ENCODE assay signal across 8 cellular contexts in the genomic region with DNA sequence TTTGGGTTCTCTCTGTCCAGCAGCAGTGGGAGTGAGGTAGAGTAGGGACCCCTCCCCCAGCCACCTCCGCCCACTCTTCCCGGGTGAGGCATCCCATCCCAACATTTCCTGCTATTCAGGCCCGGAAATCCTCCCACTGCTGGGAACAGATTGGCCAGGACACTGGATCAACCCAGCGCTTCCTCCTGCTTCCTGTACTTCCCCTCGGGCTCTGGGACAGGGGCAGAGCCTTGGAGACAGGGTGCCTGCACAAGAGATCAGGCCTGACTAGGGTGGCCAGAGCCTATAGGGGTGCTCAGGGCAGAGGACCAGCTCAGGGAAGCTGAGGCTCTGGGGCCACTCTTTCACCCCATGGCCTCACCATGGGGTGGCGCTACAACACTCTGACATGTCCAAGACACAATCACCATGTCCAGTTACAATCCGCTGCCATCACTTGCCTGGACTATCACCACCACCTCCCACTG. TPM values are rescaled to one million over a fixed set of nuclear protein-coding genes. Genes with fewer than 3 reads are reported as not detected.
DNase-seq lines count a peak whose midpoint lies in the region; ATAC-seq and TF ChIP-seq lines count a peak whose summit lies in the region.

No MANE protein-coding gene starts in this region.

- DNase-seq in NCI-H82 (lab: John Stamatoyannopoulos, UW) = peak; percentile 43
- DNase-seq in NCI-H82 treated with DMSO at 0.1 percent for 48 hours (lab: John Stamatoyannopoulos, UW; ENCODE audit: unreplicated experiment) = no peak
- no peak for DNase-seq in epithelial cell of proximal tubule (ENCODE audit: low read depth)
- DNase-seq in omental fat pad (ENCODE audit: low spot score) = no peak
- DNase-seq in NCI-H345 (lab: John Stamatoyannopoulos, UW) = no peak
- DNase-seq in HK-2 (ENCODE audit: unreplicated experiment) = no peak
- DNase-seq in KG1 (lab: John Stamatoyannopoulos, UW) = no peak

- no peak overlapping the region for H3K4me3 ChIP-seq in epithelial cell of proximal tubule (ENCODE audit: low read depth, low read length)

- TF ChIP-seq CTCF in epithelial cell of proximal tubule (conservative IDR thresholded peaks at IDR 0.05; ENCODE audit: low read depth, low read length) (peak; percentile 40), omental fat pad (IDR thresholded peaks at IDR 0.05) (no peak)

- ATAC-seq in SK-N-SH treated with all-trans-retinoic acid at 6 μM for 48 hours (peak; percentile 75), omental fat pad (ENCODE audit: low FRiP score) (peak; percentile 34)

TF ChIP-seq in SK-N-SH treated with all-trans-retinoic acid at 6 μM for 48 hours, 23 proteins besides CTCF, POLR2A, EP300 and RAD21:
- no peak for TF ChIP-seq ZNF565 (CRISPR knock-in tag; conservative IDR thresholded peaks at IDR 0.05; ENCODE audit: low read depth)
- TF ChIP-seq GLIS3 (CRISPR knock-in tag; IDR thresholded peaks at IDR 0.05) = no peak
- no peak for TF ChIP-seq BACH2 (CRISPR knock-in tag; IDR thresholded peaks at IDR 0.05; ENCODE audit: borderline replicate concordance)
- no peak for TF ChIP-seq ZC3H10 (CRISPR knock-in tag; IDR thresholded peaks at IDR 0.05)
- no peak for TF ChIP-seq TOX (CRISPR knock-in tag; IDR thresholded peaks at IDR 0.05; ENCODE audit: borderline replicate concordance)
- no peak for TF ChIP-seq TCF4 (CRISPR knock-in tag; IDR thresholded peaks at IDR 0.05; ENCODE audit: borderline replicate concordance)
- TF ChIP-seq PPARA (CRISPR knock-in tag; IDR thresholded peaks at IDR 0.05; ENCODE audit: borderline replicate concordance) = no peak
- no peak for TF ChIP-seq ZNF8 (CRISPR knock-in tag; IDR thresholded peaks at IDR 0.05)
- TF ChIP-seq ESRRG (CRISPR knock-in tag; IDR thresholded peaks at IDR 0.05) = no peak
- no peak for TF ChIP-seq ZFP3 (CRISPR knock-in tag; IDR thresholded peaks at IDR 0.05)
- TF ChIP-seq PATZ1 (CRISPR knock-in tag; IDR thresholded peaks at IDR 0.05; ENCODE audit: borderline replicate concordance) = no peak
- TF ChIP-seq ISL1 (CRISPR knock-in tag; IDR thresholded peaks at IDR 0.05) = no peak
- TF ChIP-seq, protein P1, sequence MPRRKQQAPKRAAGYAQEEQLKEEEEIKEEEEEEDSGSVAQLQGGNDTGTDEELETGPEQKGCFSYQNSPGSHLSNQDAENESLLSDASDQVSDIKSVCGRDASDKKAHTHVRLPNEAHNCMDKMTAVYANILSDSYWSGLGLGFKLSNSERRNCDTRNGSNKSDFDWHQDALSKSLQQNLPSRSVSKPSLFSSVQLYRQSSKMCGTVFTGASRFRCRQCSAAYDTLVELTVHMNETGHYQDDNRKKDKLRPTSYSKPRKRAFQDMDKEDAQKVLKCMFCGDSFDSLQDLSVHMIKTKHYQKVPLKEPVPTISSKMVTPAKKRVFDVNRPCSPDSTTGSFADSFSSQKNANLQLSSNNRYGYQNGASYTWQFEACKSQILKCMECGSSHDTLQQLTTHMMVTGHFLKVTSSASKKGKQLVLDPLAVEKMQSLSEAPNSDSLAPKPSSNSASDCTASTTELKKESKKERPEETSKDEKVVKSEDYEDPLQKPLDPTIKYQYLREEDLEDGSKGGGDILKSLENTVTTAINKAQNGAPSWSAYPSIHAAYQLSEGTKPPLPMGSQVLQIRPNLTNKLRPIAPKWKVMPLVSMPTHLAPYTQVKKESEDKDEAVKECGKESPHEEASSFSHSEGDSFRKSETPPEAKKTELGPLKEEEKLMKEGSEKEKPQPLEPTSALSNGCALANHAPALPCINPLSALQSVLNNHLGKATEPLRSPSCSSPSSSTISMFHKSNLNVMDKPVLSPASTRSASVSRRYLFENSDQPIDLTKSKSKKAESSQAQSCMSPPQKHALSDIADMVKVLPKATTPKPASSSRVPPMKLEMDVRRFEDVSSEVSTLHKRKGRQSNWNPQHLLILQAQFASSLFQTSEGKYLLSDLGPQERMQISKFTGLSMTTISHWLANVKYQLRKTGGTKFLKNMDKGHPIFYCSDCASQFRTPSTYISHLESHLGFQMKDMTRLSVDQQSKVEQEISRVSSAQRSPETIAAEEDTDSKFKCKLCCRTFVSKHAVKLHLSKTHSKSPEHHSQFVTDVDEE (CRISPR knock-in tag; IDR thresholded peaks at IDR 0.05) = no peak
- no peak for TF ChIP-seq OSR1 (CRISPR knock-in tag; IDR thresholded peaks at IDR 0.05)
- no peak for TF ChIP-seq POU6F1 (CRISPR knock-in tag; IDR thresholded peaks at IDR 0.05; ENCODE audit: borderline replicate concordance, low read depth)

RNA-seq across cellular contexts. Expression of gene SH2D3C, which starts 14.5 kb away (rescaled TPM):
- total RNA-seq in epithelial cell of proximal tubule = not detected in 2 replicates
- total RNA-seq in omental fat pad = 10 to 100 TPM in 3 of 4 donors, 1 to 10 TPM in 1; 7.1 to 33.6 (median 17.2) TPM

RNA-seq across cellular contexts. Expression of gene CDK9, which starts 21.9 kb away (rescaled TPM):
- total RNA-seq in epithelial cell of proximal tubule (28.4 and 29.5 TPM in 2 replicates), omental fat pad (100 to 1,000 TPM in 1 of 4 donors, 10 to 100 TPM in 3; 69.8 to 117 (median 85.8) TPM)

RNA-seq across cellular contexts. Expression of gene TOR2A, which starts 28.9 kb away (rescaled TPM):
- total RNA-seq in epithelial cell of proximal tubule (13.0 and 15.0 TPM in 2 replicates), omental fat pad (10 to 100 TPM in 2 of 4 donors, 1 to 10 TPM in 2; 6.2 to 15.8 (median 11.0) TPM)

RNA-seq across cellular contexts. Expression of gene FPGS, which starts 38.7 kb away (rescaled TPM):
- total RNA-seq in epithelial cell of proximal tubule (104 and 132 TPM in 2 replicates), omental fat pad (100 to 1,000 TPM in 2 of 4 donors, 10 to 100 TPM in 2; 87.1 to 167 (median 99.5) TPM)

RNA-seq across cellular contexts. Expression of gene TTC16, which starts 48.1 kb away (rescaled TPM):
- total RNA-seq in epithelial cell of proximal tubule (not detected in 2 replicates), omental fat pad (under 1 TPM in 1 of 4 donors, not detected in 3; 0.28 TPM)
